Comparison of ENCODE assay signal across 15 cellular contexts in the genomic region with DNA sequence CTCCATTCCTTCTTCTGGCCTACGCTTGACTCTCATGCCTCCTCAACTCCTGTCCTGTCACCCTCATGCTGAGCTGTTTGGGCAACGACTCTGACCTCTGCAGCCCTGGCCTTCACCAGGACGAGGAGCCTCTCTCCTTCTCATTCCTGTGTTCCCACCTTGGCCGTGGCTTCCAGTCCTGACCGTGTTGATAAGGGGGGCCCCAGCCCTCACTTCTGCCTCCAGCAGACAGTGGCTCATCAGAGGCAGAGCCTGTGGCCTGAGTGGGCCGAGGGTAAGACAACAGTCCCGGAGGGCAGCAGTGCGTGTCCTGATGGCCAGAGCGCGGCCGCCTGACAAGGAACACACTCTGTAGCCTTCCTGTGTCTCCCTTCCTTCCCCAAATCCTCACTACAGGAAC.
DNase-seq lines count a peak whose midpoint lies in the region; TF ChIP-seq lines count a peak whose summit lies in the region.
"Had no signal": no experiment of that assay in that cellular context is flagged by ENCODE, and none has a peak within 500 bp of the region (broad histone marks: within the 10 kb centered on the region; RNA-seq: fewer than 3 reads in every experiment).

No MANE protein-coding gene starts in this region.

- no peaks in the 10 kb centered on the region for H3K27me3 Mint-ChIP-seq in Caco-2 (ENCODE audit: insufficient read depth, unreplicated experiment)

- intact Hi-C loops in spleen (cut with DNase I; ENCODE audit: low total_unique reads) (no loop called here), Caco-2 (cut with micrococcal nuclease; ENCODE audit: unreplicated experiment) (no loop called here)

- H3K9me3 Mint-ChIP-seq in Caco-2 (ENCODE audit: unreplicated experiment) = no peaks in the 10 kb centered on the region
- H3K9me3 Mint-ChIP-seq: CD8-positive, alpha-beta T cell had no signal

- H3K4me3 ChIP-seq in spleen (no peak overlapping the region), Caco-2 (ENCODE audit: low read depth, low read length) (no peak overlapping the region)

- no peak for TF ChIP-seq POLR2A in spleen (IDR thresholded peaks at IDR 0.05)

- H3K4me1 ChIP-seq in spleen = peaks cover 0 to 5% (median 0%) of the 10 kb centered on the region in 6 donors
- H3K4me1 ChIP-seq in Caco-2 = no peaks in the 10 kb centered on the region

- no peak overlapping the region for H3K4me3 Mint-ChIP-seq in Caco-2 (ENCODE audit: unreplicated experiment)
- H3K4me3 Mint-ChIP-seq: CD8-positive, alpha-beta T cell; H9 had no signal

- BruUV-seq in Caco-2 (replicated peaks; lab: Mats Ljungman, UMichigan) = no TSS peak

- no peak overlapping the region for H3K27ac ChIP-seq in spleen
- H3K27ac ChIP-seq: 22Rv1 had no signal

- H3K36me3 ChIP-seq in spleen (no peaks in the 10 kb centered on the region), Caco-2 (ENCODE audit: control insufficient read depth, insufficient read depth, low read length) (no peaks in the 10 kb centered on the region)

- H3K9me3 ChIP-seq in spleen (peaks cover 0 to 8% (median 3%) of the 10 kb centered on the region in 8 donors), Caco-2 (no peaks in the 10 kb centered on the region; the same call in 1 of the 2 replicates)

- H3K4me1 Mint-ChIP-seq in Caco-2 (ENCODE audit: low read depth, unreplicated experiment) = no peaks in the 10 kb centered on the region
- H3K4me1 Mint-ChIP-seq: CD14-positive monocyte had no signal

- peak; percentile 23 for DNase-seq in activated CD8-positive, alpha-beta memory T cell treated with anti-CD3 and anti-CD28 coated beads, Interleukin-2, amount 50 U/mL, for 48 hours
- no peak for DNase-seq in activated CD8-positive, alpha-beta memory T cell treated with anti-CD3 and anti-CD28 coated beads for 24 hours
- DNase-seq in left kidney (ENCODE audit: low read depth, low spot score) = peak; percentile 44
- peak; percentile 32 for DNase-seq in spleen
- no peak for DNase-seq in hepatic stellate cell (ENCODE audit: low spot score)
- no peak for DNase-seq in Caco-2
- DNase-seq in KBM-7 = no peak
- DNase-seq: CD8-positive, alpha-beta T cell; COR-L47; DND-41; GDM1; GOT3; H9 had no signal

- in situ Hi-C loops in KBM-7 (cut with MboI; ENCODE audit: low pct_unique_long_range_greater_than_20kb, low sequenced_read_pairs) = no loop called here

- H3K27me3 ChIP-seq in spleen (replicated peaks in 1 of 7) (peaks cover 0 to 90% (median 40%) of the 10 kb centered on the region in 7 donors), Caco-2 (replicated peaks; ENCODE audit: control insufficient read depth, insufficient read depth, low read length) (peaks cover 1% of the 10 kb centered on the region; the same call in 1 of the 2 replicates)

- H3K36me3 Mint-ChIP-seq in Caco-2 (ENCODE audit: insufficient read depth, unreplicated experiment) = no peaks in the 10 kb centered on the region
- H3K36me3 Mint-ChIP-seq: CD14-positive monocyte; CD8-positive, alpha-beta T cell had no signal

- WGBS in spleen, 5 donors = 71 to 84% (median 73%) methylated on average over 11 of the region's 11 CpGs

- POLR2A ChIA-PET in Caco-2 (lab: Charles Lee) = no interaction called here

- TF ChIP-seq CTCF in spleen (IDR thresholded peaks at IDR 0.05 in 8 of 11, conservative IDR thresholded peaks at IDR 0.05 in 3 of 11) (no peak), Caco-2 (IDR thresholded peaks at IDR 0.05; ENCODE audit: insufficient read depth in 1 of 2, low read depth in 1 of 2, low read length in 1 of 2, severe bottlenecking in 1 of 2, unreplicated experiment in 1 of 2) (no peak)

- H3K27ac Mint-ChIP-seq in Caco-2 (ENCODE audit: unreplicated experiment) = no peak overlapping the region
- H3K27ac Mint-ChIP-seq: CD14-positive monocyte; CD8-positive, alpha-beta T cell; H9 had no signal

- CTCF ChIA-PET in Caco-2 (lab: Charles Lee) = no interaction called here

Comparison
In these comparisons a context has a peak if more than half of its experiments do, and no peak if none do; other contexts are left out.
1. DNase-seq: peak in activated CD8-positive, alpha-beta memory T cell treated with anti-CD3 and anti-CD28 coated beads, Interleukin-2, amount 50 U/mL, for 48 hours (single experiment), left kidney (single experiment) and spleen (single experiment); none in activated CD8-positive, alpha-beta memory T cell treated with anti-CD3 and anti-CD28 coated beads for 24 hours (single experiment), hepatic stellate cell (single experiment), Caco-2 (0 of 2) and KBM-7 (single experiment).